In genomic region chr20:19004975-19005374, GRCh38 we compare ENCODE assay signal across 1 cellular context.
TF ChIP-seq lines count a peak whose summit lies in the region.

No MANE protein-coding gene starts in this region.

TF ChIP-seq in H1, 55 proteins besides CTCF, POLR2A, EP300 and RAD21:
- peak; percentile 56; the same call in 1 of the 2 replicates for TF ChIP-seq TEAD4 (IDR thresholded peaks at IDR 0.05; ENCODE audit: low read depth, low read length)
- no peak for TF ChIP-seq SIN3A (conservative IDR thresholded peaks at IDR 0.05 in 1 of 2, IDR thresholded peaks at IDR 0.05 in 1 of 2; ENCODE audit: low read depth in 1 of 2, low read length in 2 of 2)
